ENCODE assay signal across 8 cellular contexts in genomic region chr3:80586338-80586737, GRCh38.
"Had no signal": no experiment of that assay in that cellular context is flagged by ENCODE, and none has a peak within 500 bp of the region (broad histone marks: within the 10 kb centered on the region; RNA-seq: fewer than 3 reads in every experiment).

No MANE protein-coding gene starts in this region.

- ATAC-seq: GM23338, HCT116, K562 had no signal

- H3K27me3 Mint-ChIP-seq: IgD-negative memory B cell had no signal

- H3K9me3 ChIP-seq: HAP-1 had no signal

- H3K27ac ChIP-seq: HL-60 had no signal

- FAIRE-seq: K562 had no signal

- H3K4me3 ChIP-seq: GM23338, HAP-1, K562 had no signal

- H3K4me2 ChIP-seq: GM23338 had no signal

- H3K4me1 Mint-ChIP-seq: IgD-negative memory B cell had no signal

- H3K4me3 Mint-ChIP-seq: GM23338, HFFc6, IgD-negative memory B cell had no signal

- H3K36me3 ChIP-seq: HAP-1 had no signal

- H2AFZ ChIP-seq: GM23338 had no signal

- H3K27ac Mint-ChIP-seq: GM23338, HFFc6, IgD-negative memory B cell had no signal

- H3K4me1 ChIP-seq: HAP-1 had no signal

- DNase-seq: H7, HFFc6 had no signal
